2 cellular contexts compared by ENCODE assay signal in genomic region chr20:40648505-40649072, GRCh38.
TF ChIP-seq lines count a peak whose summit lies in the region.

No MANE protein-coding gene starts in this region.

TF ChIP-seq in H1, 55 proteins besides CTCF, POLR2A, EP300 and RAD21 (continued from another document):
- TF ChIP-seq SP1 (IDR thresholded peaks at IDR 0.05; ENCODE audit: low read depth, low read length) (no peak), E2F6 (IDR thresholded peaks at IDR 0.05) (no peak), CEBPB (IDR thresholded peaks at IDR 0.05; ENCODE audit: low read depth, low read length) (no peak), CBX5 (IDR thresholded peaks at IDR 0.05; ENCODE audit: low read depth, low read length) (no peak), NANOG (IDR thresholded peaks at IDR 0.05; ENCODE audit: insufficient read depth, low read depth, low read length, poor library complexity, severe bottlenecking) (no peak), BACH1 (IDR thresholded peaks at IDR 0.05; ENCODE audit: low read length) (no peak), CBX8 (IDR thresholded peaks at IDR 0.05; ENCODE audit: borderline replicate concordance, low read depth, low read length) (no peak), GABPA (IDR thresholded peaks at IDR 0.05; ENCODE audit: borderline replicate concordance, insufficient read depth, low read length) (no peak), MAFK (IDR thresholded peaks at IDR 0.05; ENCODE audit: low read depth, low read length) (no peak), RXRA (IDR thresholded peaks at IDR 0.05; ENCODE audit: insufficient read depth, low read depth, low read length) (no peak), TAF1 (IDR thresholded peaks at IDR 0.05; ENCODE audit: low read depth, low read length) (no peak), CHD2 (IDR thresholded peaks at IDR 0.05; ENCODE audit: low read length) (no peak), ZNF274 (IDR thresholded peaks at IDR 0.05; ENCODE audit: borderline replicate concordance, extremely low read depth, low read length) (no peak)

TF ChIP-seq in WTC11, 78 proteins besides CTCF, POLR2A, EP300 and RAD21 (continued from another document):
- TF ChIP-seq, protein P1, sequence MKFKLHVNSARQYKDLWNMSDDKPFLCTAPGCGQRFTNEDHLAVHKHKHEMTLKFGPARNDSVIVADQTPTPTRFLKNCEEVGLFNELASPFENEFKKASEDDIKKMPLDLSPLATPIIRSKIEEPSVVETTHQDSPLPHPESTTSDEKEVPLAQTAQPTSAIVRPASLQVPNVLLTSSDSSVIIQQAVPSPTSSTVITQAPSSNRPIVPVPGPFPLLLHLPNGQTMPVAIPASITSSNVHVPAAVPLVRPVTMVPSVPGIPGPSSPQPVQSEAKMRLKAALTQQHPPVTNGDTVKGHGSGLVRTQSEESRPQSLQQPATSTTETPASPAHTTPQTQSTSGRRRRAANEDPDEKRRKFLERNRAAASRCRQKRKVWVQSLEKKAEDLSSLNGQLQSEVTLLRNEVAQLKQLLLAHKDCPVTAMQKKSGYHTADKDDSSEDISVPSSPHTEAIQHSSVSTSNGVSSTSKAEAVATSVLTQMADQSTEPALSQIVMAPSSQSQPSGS (CRISPR knock-in tag; IDR thresholded peaks at IDR 0.05; ENCODE audit: borderline replicate concordance, low read depth) = no peak
- TF ChIP-seq ZNF423 (CRISPR knock-in tag; IDR thresholded peaks at IDR 0.05) (no peak), ZNF263 (CRISPR knock-in tag; IDR thresholded peaks at IDR 0.05; ENCODE audit: low read depth) (no peak), ZBTB21 (CRISPR knock-in tag; IDR thresholded peaks at IDR 0.05; ENCODE audit: borderline replicate concordance) (no peak), ZNF232 (CRISPR knock-in tag; IDR thresholded peaks at IDR 0.05) (no peak), MLX (CRISPR knock-in tag; IDR thresholded peaks at IDR 0.05) (no peak), NR1H2 (CRISPR knock-in tag; IDR thresholded peaks at IDR 0.05) (no peak), GTF2I (CRISPR knock-in tag; conservative IDR thresholded peaks at IDR 0.05) (no peak)
- TF ChIP-seq, protein P2, sequence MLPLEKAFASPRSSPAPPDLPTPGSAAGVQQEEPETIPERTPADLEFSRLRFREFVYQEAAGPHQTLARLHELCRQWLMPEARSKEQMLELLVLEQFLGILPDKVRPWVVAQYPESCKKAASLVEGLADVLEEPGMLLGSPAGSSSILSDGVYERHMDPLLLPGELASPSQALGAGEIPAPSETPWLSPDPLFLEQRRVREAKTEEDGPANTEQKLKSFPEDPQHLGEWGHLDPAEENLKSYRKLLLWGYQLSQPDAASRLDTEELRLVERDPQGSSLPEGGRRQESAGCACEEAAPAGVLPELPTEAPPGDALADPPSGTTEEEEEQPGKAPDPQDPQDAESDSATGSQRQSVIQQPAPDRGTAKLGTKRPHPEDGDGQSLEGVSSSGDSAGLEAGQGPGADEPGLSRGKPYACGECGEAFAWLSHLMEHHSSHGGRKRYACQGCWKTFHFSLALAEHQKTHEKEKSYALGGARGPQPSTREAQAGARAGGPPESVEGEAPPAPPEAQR (CRISPR knock-in tag; IDR thresholded peaks at IDR 0.05) = no peak
